ENCODE assay signal across 8 cellular contexts in genomic region chr1:778451-779278, GRCh38.
A peak's percentile ranks its signal among the peaks of the same experiment; 100 is the strongest.
DNase-seq lines count a peak whose midpoint lies in the region; ATAC-seq, FAIRE-seq and TF ChIP-seq lines count a peak whose summit lies in the region.
"Not testable (repeated sequence)": the region's sequence is repeated elsewhere in the genome, so short reads cannot be mapped to it uniquely, and the experiment has no call there.

No MANE protein-coding gene starts in this region.

- POLR2A ChIA-PET in GM12878 (lab: Charles Lee), result not testable (repeated sequence)

- H3K27ac Mint-ChIP-seq in stimulated activated memory B cell treated with anti-CD40 and anti-IgM and Interleukin-4, amounts not matched to agents 10 μg/mL and 1 μg/mL and 100 μg/mL, for 72 hours, result peak overlapping the region; percentile 96

- not testable (repeated sequence) for H4K20me1 ChIP-seq in GM12878 (ENCODE audit: control insufficient read depth, insufficient read depth)

- H2AFZ ChIP-seq in GM12878 (ENCODE audit: control insufficient read depth, low read depth, low read length), result peak overlapping the region; percentile 72

- not testable (repeated sequence) for H3K9me3 Mint-ChIP-seq in stimulated activated memory B cell treated with anti-CD40 and anti-IgM and Interleukin-4, amounts not matched to agents 10 μg/mL and 1 μg/mL and 100 μg/mL, for 72 hours

- peak in 1 of 2 experiments; percentile 48; a peak in 1 of 4 replicates for TF ChIP-seq EP300 in GM12878 (IDR thresholded peaks at IDR 0.05; ENCODE audit: borderline replicate concordance in 1 of 2, control insufficient read depth in 1 of 2, low read depth in 2 of 2, low read length in 2 of 2)

- ATAC-seq in GM21423 (IDR thresholded peaks at IDR 0.05; ENCODE audit: unreplicated experiment), result peak; percentile 100
- ATAC-seq in HG03558 (IDR thresholded peaks at IDR 0.05; ENCODE audit: extremely low read depth, unreplicated experiment), result peak; percentile 97
- peak; percentile 100 for ATAC-seq in GM12878
- ATAC-seq in stimulated activated memory B cell treated with anti-CD40 and anti-IgM and Interleukin-4, amounts not matched to agents 10 μg/mL and 1 μg/mL and 100 μg/mL, for 72 hours, result peak; percentile 100

- H3K36me3 Mint-ChIP-seq in stimulated activated memory B cell treated with anti-CD40 and anti-IgM and Interleukin-4, amounts not matched to agents 10 μg/mL and 1 μg/mL and 100 μg/mL, for 72 hours, result not testable (repeated sequence)

- not testable (repeated sequence) for BruUV-seq in GM12878 (replicated peaks; lab: Mats Ljungman, UMichigan)

- under 1% methylated on average over 59 of the region's 65 CpGs for WGBS in GM12878 (ENCODE audit: insufficient coverage, insufficient replicate concordance, low lambda C conversion rate, missing lambda C conversion rate)

- H3K4me2 ChIP-seq in GM12878 (ENCODE audit: control insufficient read depth, insufficient read depth), result 0 out of 2 replicates have a peak overlapping the region, but pooled peaks have one; percentile 68

- TF ChIP-seq CTCF in GM12878 (IDR thresholded peaks at IDR 0.05 in 2 of 3, conservative IDR thresholded peaks at IDR 0.05 in 1 of 3; ENCODE audit: control insufficient read depth in 2 of 3, extremely low read depth in 1 of 3, insufficient read depth in 1 of 3, low read depth in 3 of 3, low read length in 3 of 3), result peak; percentile 12 to 30 (median 23); a peak in 3 of 6 replicates

- peak overlapping the region; percentile 94 for H3K4me3 Mint-ChIP-seq in stimulated activated memory B cell treated with anti-CD40 and anti-IgM and Interleukin-4, amounts not matched to agents 10 μg/mL and 1 μg/mL and 100 μg/mL, for 72 hours

- FAIRE-seq in TTC549 (lab: Jason Lieb, UNC) (peak; percentile 65), GM12878 (lab: Jason Lieb, UNC) (peak; percentile 82)

- peak overlapping the region; percentile 84 for H3K27ac ChIP-seq in GM12878 (ENCODE audit: control insufficient read depth, insufficient read depth)

- intact Hi-C loops in GM12878 (cut with micrococcal nuclease; ENCODE audit: unreplicated experiment); cardiac septum (cut with DNase I): not testable (repeated sequence)

- H3K36me3 ChIP-seq in GM12878 (ENCODE audit: control insufficient read depth in 2 of 2, insufficient read depth in 2 of 2, low read length in 1 of 2), result not testable (repeated sequence)

- H3K27me3 Mint-ChIP-seq in stimulated activated memory B cell treated with anti-CD40 and anti-IgM and Interleukin-4, amounts not matched to agents 10 μg/mL and 1 μg/mL and 100 μg/mL, for 72 hours, result not testable (repeated sequence)

- H3K9me3 ChIP-seq in GM12878 (replicated peaks; ENCODE audit: control insufficient read depth, insufficient read depth, low read length), result not testable (repeated sequence)

- not testable (repeated sequence) for H3K27me3 ChIP-seq in GM12878 (replicated peaks in 1 of 2; ENCODE audit: control insufficient read depth in 2 of 2, insufficient read depth in 2 of 2, low read length in 1 of 2)

- RAD21 ChIA-PET in GM12878 (lab: Charles Lee; ENCODE audit: unreplicated experiment), result interaction anchor here (1.2 to 1.6 kb wide), 2 partner anchors 91 to 127 kb away, joined by 3 to 4 read pairs; no protein-coding TSS in a partner anchor

- in situ Hi-C loops in GM12878 (cut with MboI), result not testable (repeated sequence)

- H3K79me2 ChIP-seq in GM12878 (ENCODE audit: control insufficient read depth, insufficient read depth, low read length), result peaks cover 12% of the 10 kb centered on the region

- not testable (repeated sequence) for H3K4me1 ChIP-seq in GM12878 (ENCODE audit: control insufficient read depth, insufficient read depth, low read length)

- peak; percentile 99 for DNase-seq in EH (ENCODE audit: low read depth)
- peak; percentile 92 for DNase-seq in GM12878 (ENCODE audit: low read depth, low spot score)
- peak; percentile 99 for DNase-seq in cardiac septum (ENCODE audit: low spot score)
- DNase-seq in non-pigmented ciliary epithelial cell (ENCODE audit: low read depth), result peak; percentile 98

- 0 out of 2 replicates have a peak, but pooled peaks have one; percentile 4 for TF ChIP-seq RAD21 in GM12878 (IDR thresholded peaks at IDR 0.05; ENCODE audit: insufficient read depth, low read depth, low read length)

- TF ChIP-seq POLR2A in GM12878 (IDR thresholded peaks at IDR 0.05; ENCODE audit: low read depth, low read length), result peak; percentile 88

- peak overlapping the region; percentile 82 for H3K4me3 ChIP-seq in GM12878

- H3K9ac ChIP-seq in GM12878 (ENCODE audit: control insufficient read depth, insufficient read depth, low read length), result peak overlapping the region; percentile 73

- not testable (repeated sequence) for H3K4me1 Mint-ChIP-seq in stimulated activated memory B cell treated with anti-CD40 and anti-IgM and Interleukin-4, amounts not matched to agents 10 μg/mL and 1 μg/mL and 100 μg/mL, for 72 hours

- SMC1A ChIA-PET in GM12878 (lab: Charles Lee; ENCODE audit: uncharacterized antibody, unreplicated experiment), result not testable (repeated sequence)

- CTCF ChIA-PET in GM12878 (lab: Yijun Ruan, JAX), result interaction anchor here (1.0 kb wide), 1 partner anchor 47 kb away, joined by 3 read pairs; no protein-coding TSS in a partner anchor

TF ChIP-seq in GM12878, 131 proteins besides CTCF, POLR2A, EP300 and RAD21 (continues in another document):
- TF ChIP-seq JUND (IDR thresholded peaks at IDR 0.05; ENCODE audit: low read depth, low read length) (peak; percentile 53; the same call in 1 of the 2 replicates), SMAD5 (IDR thresholded peaks at IDR 0.05; ENCODE audit: low read depth) (peak; percentile 67; the same call in 1 of the 2 replicates), HDGF (IDR thresholded peaks at IDR 0.05) (peak; percentile 76), HCFC1 (IDR thresholded peaks at IDR 0.05; ENCODE audit: low read length) (peak; percentile 75), ZBED1 (IDR thresholded peaks at IDR 0.05; ENCODE audit: borderline replicate concordance) (peak; percentile 94; the same call in 1 of the 2 replicates), RFX5 (IDR thresholded peaks at IDR 0.05; ENCODE audit: low read depth, low read length) (peak; percentile 81), CREB1 (IDR thresholded peaks at IDR 0.05; ENCODE audit: low read depth) (peak; percentile 99), RUNX3 (IDR thresholded peaks at IDR 0.05; ENCODE audit: low read length) (peak; percentile 42), POLR2AphosphoS2 (IDR thresholded peaks at IDR 0.05; ENCODE audit: low read depth, low read length) (peak; percentile 84; the same call in 1 of the 2 replicates), NKRF (conservative IDR thresholded peaks at IDR 0.05) (peak; percentile 13; the same call in 1 of the 2 replicates), HDAC6 (IDR thresholded peaks at IDR 0.05; ENCODE audit: unreplicated experiment) (peak; percentile 54), ATF7 (IDR thresholded peaks at IDR 0.05; ENCODE audit: low read depth) (peak; percentile 97), EGR1 (IDR thresholded peaks at IDR 0.05; ENCODE audit: borderline replicate concordance in 1 of 2, low read depth in 2 of 2, low read length in 2 of 2) (0 out of 3 replicates have a peak, but pooled peaks of 1 of the 2 experiments have one; percentile 18), SREBF2 (IDR thresholded peaks at IDR 0.05; ENCODE audit: low read length) (peak; percentile 60; the same call in 1 of the 2 replicates), ZNF207 (IDR thresholded peaks at IDR 0.05; ENCODE audit: borderline replicate concordance) (peak; percentile 58; the same call in 1 of the 2 replicates), POLR2AphosphoS5 (IDR thresholded peaks at IDR 0.05; ENCODE audit: low read length) (peak; percentile 89)
- TF ChIP-seq, protein P1, sequence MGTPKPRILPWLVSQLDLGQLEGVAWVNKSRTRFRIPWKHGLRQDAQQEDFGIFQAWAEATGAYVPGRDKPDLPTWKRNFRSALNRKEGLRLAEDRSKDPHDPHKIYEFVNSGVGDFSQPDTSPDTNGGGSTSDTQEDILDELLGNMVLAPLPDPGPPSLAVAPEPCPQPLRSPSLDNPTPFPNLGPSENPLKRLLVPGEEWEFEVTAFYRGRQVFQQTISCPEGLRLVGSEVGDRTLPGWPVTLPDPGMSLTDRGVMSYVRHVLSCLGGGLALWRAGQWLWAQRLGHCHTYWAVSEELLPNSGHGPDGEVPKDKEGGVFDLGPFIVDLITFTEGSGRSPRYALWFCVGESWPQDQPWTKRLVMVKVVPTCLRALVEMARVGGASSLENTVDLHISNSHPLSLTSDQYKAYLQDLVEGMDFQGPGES (IDR thresholded peaks at IDR 0.05), result peak; percentile 71
- TF ChIP-seq, protein P2, sequence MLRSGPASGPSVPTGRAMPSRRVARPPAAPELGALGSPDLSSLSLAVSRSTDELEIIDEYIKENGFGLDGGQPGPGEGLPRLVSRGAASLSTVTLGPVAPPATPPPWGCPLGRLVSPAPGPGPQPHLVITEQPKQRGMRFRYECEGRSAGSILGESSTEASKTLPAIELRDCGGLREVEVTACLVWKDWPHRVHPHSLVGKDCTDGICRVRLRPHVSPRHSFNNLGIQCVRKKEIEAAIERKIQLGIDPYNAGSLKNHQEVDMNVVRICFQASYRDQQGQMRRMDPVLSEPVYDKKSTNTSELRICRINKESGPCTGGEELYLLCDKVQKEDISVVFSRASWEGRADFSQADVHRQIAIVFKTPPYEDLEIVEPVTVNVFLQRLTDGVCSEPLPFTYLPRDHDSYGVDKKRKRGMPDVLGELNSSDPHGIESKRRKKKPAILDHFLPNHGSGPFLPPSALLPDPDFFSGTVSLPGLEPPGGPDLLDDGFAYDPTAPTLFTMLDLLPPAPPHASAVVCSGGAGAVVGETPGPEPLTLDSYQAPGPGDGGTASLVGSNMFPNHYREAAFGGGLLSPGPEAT (IDR thresholded peaks at IDR 0.05; ENCODE audit: low read depth), result peak; percentile 82

Comparison
In these comparisons a context has a peak if more than half of its experiments do, and no peak if none do; other contexts are left out.
1. Peak in every context shown above with its lines: DNase-seq, ATAC-seq, H3K4me3 ChIP-seq and H3K27ac ChIP-seq.